ENCODE assay signal across 24 cellular contexts in the genomic region with DNA sequence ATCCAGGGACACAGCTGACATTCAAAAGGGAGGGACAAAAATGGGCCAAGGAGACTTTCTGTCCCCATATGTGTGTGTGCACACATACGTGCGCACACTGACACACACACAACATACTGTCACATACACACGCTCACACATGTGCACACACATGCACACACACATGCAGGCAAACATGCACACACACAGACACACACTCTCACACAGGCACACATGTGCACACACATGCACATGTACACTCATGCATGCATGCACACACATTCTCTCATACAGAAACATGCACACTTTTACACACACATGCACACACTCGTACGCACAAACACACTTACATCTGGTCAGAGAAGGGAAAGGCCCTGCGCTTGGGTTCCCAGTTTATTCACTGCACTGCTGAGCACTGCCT.
"Had no signal": no experiment of that assay in that cellular context is flagged by ENCODE, and none has a peak within 500 bp of the region (broad histone marks: within the 10 kb centered on the region; RNA-seq: fewer than 3 reads in every experiment).

No MANE protein-coding gene starts in this region.

- H3K27me3 ChIP-seq: ovary, vagina had no signal

- H3K9me3 ChIP-seq: left ventricle myocardium inferior, ovary, prostate gland, sigmoid colon, spleen, tibial nerve, vagina had no signal

- DNase-seq: islet precursor cell; left ventricle myocardium inferior; mesendoderm; naive B cell; natural killer cell; nephron progenitor cell; ovary; posterior cingulate gyrus; retina; sigmoid colon; small intestine; spleen; stimulated activated CD4-positive, alpha-beta T cell treated with anti-CD3 and anti-CD28 coated beads, Interleukin-4, amount 100 ng/mL, for 24 hours; stimulated activated naive CD4-positive, alpha-beta T cell treated with Interleukin-2 at 50 U/mL for 16 hours; stimulated activated naive CD8-positive, alpha-beta T cell treated with anti-CD3 and anti-CD28 coated beads, Interleukin-15, amount 100 ng/mL, for 72 hours; substantia nigra had no signal

- FAIRE-seq: small intestine had no signal

- H3K36me3 ChIP-seq: left ventricle myocardium inferior, neural progenitor cell, ovary, prostate gland, sigmoid colon, spleen, tibial nerve, vagina had no signal

- H2AFZ ChIP-seq: hepatocyte, neural progenitor cell had no signal

- H3K79me2 ChIP-seq: hepatocyte had no signal

- H3K27ac ChIP-seq: hepatocyte, left ventricle myocardium inferior, neural progenitor cell, ovary, prostate gland, sigmoid colon, spleen, tibial nerve, vagina had no signal

- H3K4me1 ChIP-seq: left ventricle myocardium inferior, prostate gland, sigmoid colon, spleen, vagina had no signal

- ATAC-seq: right cardiac atrium; stimulated activated effector memory CD8-positive, alpha-beta T cell treated with anti-CD3 and anti-CD28 coated beads, Interleukin-12 subunit alpha, Interleukin-12 subunit beta, amount 100 ng/mL, for 72 hours; stimulated activated naive CD8-positive, alpha-beta T cell treated with anti-CD3 and anti-CD28 coated beads, Interleukin-15, amount 100 ng/mL, for 72 hours had no signal

- H3K4me2 ChIP-seq: hepatocyte, neural progenitor cell had no signal

- H3K9ac ChIP-seq: neural progenitor cell had no signal

- H3K4me3 ChIP-seq: hepatocyte, left ventricle myocardium inferior, lung, neural progenitor cell, ovary, prostate gland, sigmoid colon, spleen, tibial nerve, vagina had no signal
